1 cellular context compared by ENCODE assay signal in genomic region chr15:72784233-72784876, GRCh38.
TF ChIP-seq lines count a peak whose summit lies in the region.

No MANE protein-coding gene starts in this region.

TF ChIP-seq in HepG2, 621 proteins besides CTCF, POLR2A, EP300 and RAD21 (continued from another document):
- TF ChIP-seq, protein P1, sequence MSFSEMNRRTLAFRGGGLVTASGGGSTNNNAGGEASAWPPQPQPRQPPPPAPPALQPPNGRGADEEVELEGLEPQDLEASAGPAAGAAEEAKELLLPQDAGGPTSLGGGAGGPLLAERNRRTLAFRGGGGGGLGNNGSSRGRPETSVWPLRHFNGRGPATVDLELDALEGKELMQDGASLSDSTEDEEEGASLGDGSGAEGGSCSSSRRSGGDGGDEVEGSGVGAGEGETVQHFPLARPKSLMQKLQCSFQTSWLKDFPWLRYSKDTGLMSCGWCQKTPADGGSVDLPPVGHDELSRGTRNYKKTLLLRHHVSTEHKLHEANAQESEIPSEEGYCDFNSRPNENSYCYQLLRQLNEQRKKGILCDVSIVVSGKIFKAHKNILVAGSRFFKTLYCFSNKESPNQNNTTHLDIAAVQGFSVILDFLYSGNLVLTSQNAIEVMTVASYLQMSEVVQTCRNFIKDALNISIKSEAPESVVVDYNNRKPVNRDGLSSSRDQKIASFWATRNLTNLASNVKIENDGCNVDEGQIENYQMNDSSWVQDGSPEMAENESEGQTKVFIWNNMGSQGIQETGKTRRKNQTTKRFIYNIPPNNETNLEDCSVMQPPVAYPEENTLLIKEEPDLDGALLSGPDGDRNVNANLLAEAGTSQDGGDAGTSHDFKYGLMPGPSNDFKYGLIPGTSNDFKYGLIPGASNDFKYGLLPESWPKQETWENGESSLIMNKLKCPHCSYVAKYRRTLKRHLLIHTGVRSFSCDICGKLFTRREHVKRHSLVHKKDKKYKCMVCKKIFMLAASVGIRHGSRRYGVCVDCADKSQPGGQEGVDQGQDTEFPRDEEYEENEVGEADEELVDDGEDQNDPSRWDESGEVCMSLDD (CRISPR knock-in tag; IDR thresholded peaks at IDR 0.05; ENCODE audit: borderline replicate concordance): no peak
- TF ChIP-seq TOPORS (CRISPR knock-in tag; IDR thresholded peaks at IDR 0.05): no peak
- no peak for TF ChIP-seq ZNF746 (CRISPR knock-in tag; IDR thresholded peaks at IDR 0.05)
- TF ChIP-seq THYN1 (CRISPR knock-in tag; IDR thresholded peaks at IDR 0.05; ENCODE audit: borderline replicate concordance, low read depth): no peak
- TF ChIP-seq SP1 (IDR thresholded peaks at IDR 0.05): no peak
- no peak for TF ChIP-seq SP1 (CRISPR knock-in tag; IDR thresholded peaks at IDR 0.05)
- peak; percentile 32; the same call in 1 of the 2 replicates for TF ChIP-seq ZNF670 (CRISPR knock-in tag; IDR thresholded peaks at IDR 0.05; ENCODE audit: borderline replicate concordance)
- no peak for TF ChIP-seq SOX6 (IDR thresholded peaks at IDR 0.05)
- TF ChIP-seq SOX6 (CRISPR knock-in tag; IDR thresholded peaks at IDR 0.05): no peak
- no peak for TF ChIP-seq KAT2B (IDR thresholded peaks at IDR 0.05; ENCODE audit: borderline replicate concordance, low read depth, low read length)
- no peak for TF ChIP-seq KLF16 (CRISPR knock-in tag; IDR thresholded peaks at IDR 0.05)
- TF ChIP-seq ESRRA (CRISPR knock-in tag; IDR thresholded peaks at IDR 0.05; ENCODE audit: low read depth): 0 out of 2 replicates have a peak, but pooled peaks have one; percentile 23
- no peak for TF ChIP-seq ZNF766 (CRISPR knock-in tag; IDR thresholded peaks at IDR 0.05; ENCODE audit: borderline replicate concordance)
- TF ChIP-seq ATF1 (CRISPR knock-in tag; IDR thresholded peaks at IDR 0.05): no peak
- TF ChIP-seq YEATS2 (CRISPR knock-in tag; IDR thresholded peaks at IDR 0.05; ENCODE audit: borderline replicate concordance): no peak
- TF ChIP-seq ZMYM3 (CRISPR knock-in tag; IDR thresholded peaks at IDR 0.05): no peak
- TF ChIP-seq ZNF225 (CRISPR knock-in tag; IDR thresholded peaks at IDR 0.05): no peak
- no peak for TF ChIP-seq FOXA3 (CRISPR knock-in tag; IDR thresholded peaks at IDR 0.05)
